ENCODE assay signal across 8 cellular contexts in genomic region chr16:1614226-1615102, GRCh38. TPM values are rescaled to one million over a fixed set of nuclear protein-coding genes. Genes with fewer than 3 reads are reported as not detected.
DNase-seq lines count a peak whose midpoint lies in the region; ATAC-seq and TF ChIP-seq lines count a peak whose summit lies in the region.

No MANE protein-coding gene starts in this region.

- H3F3A ChIP-seq in neural cell (ENCODE audit: insufficient read depth, low read length, poor library complexity, severe bottlenecking) = no peaks in the 10 kb centered on the region

- H3K4me3 Mint-ChIP-seq in activated CD4-positive, alpha-beta T cell treated with anti-CD3 and anti-CD28 coated beads, Interleukin-2, amount 10 ng/mL, durations not matched to agents 7 days and 5 days = peak overlapping the region; percentile 79

- intact Hi-C loops in esophagus squamous epithelium (cut with DNase I) = loop anchor here (10.0 kb wide), 1 partner anchor 100 kb away; no protein-coding TSS in a partner anchor

- H3K4me3 ChIP-seq in AG09309 (ENCODE audit: control insufficient read depth, low read depth, low read length) = peak overlapping the region; percentile 94
- peak overlapping the region; percentile 58 for H3K4me3 ChIP-seq in HAP-1
- H3K4me3 ChIP-seq in esophagus squamous epithelium = peak overlapping the region; percentile 79 to 98 (median 98)
- peak overlapping the region; percentile 75 for H3K4me3 ChIP-seq in neural cell (ENCODE audit: low read length)

- H3K27ac Mint-ChIP-seq in activated CD4-positive, alpha-beta T cell treated with anti-CD3 and anti-CD28 coated beads, Interleukin-2, amount 10 ng/mL, durations not matched to agents 7 days and 5 days = peak overlapping the region; percentile 75

- no peak for TF ChIP-seq RAD21 in neural cell (conservative IDR thresholded peaks at IDR 0.05)

- no peaks in the 10 kb centered on the region for H3K9me3 Mint-ChIP-seq in activated CD4-positive, alpha-beta T cell treated with anti-CD3 and anti-CD28 coated beads, Interleukin-2, amount 10 ng/mL, durations not matched to agents 7 days and 5 days

- in situ Hi-C loops in HAP-1 (cut with MboI; ENCODE audit: low sequenced_read_pairs) = no loop called here

- POLR2A ChIA-PET in activated CD4-positive, alpha-beta T cell treated with anti-CD3 and anti-CD28 coated beads, Interleukin-2, amount 10 ng/mL, durations not matched to agents 7 days and 5 days (lab: Charles Lee) = interaction anchor here (0.6 kb wide), 1 partner anchor 106 kb away, joined by 3 read pairs; no protein-coding TSS in a partner anchor

- H2AFZ ChIP-seq in neural cell (ENCODE audit: low read depth, low read length) = no peak overlapping the region

- TF ChIP-seq EP300 in neural cell (conservative IDR thresholded peaks at IDR 0.05; ENCODE audit: poor library complexity, severe bottlenecking) = no peak

- H3K4me1 Mint-ChIP-seq in activated CD4-positive, alpha-beta T cell treated with anti-CD3 and anti-CD28 coated beads, Interleukin-2, amount 10 ng/mL, durations not matched to agents 7 days and 5 days = peaks cover 40% of the 10 kb centered on the region

- peak overlapping the region; percentile 79 for H3K9ac ChIP-seq in neural cell (ENCODE audit: low read length)

- no peak for DNase-seq in AG09309 (ENCODE audit: low read depth)
- DNase-seq in HAP-1 (ENCODE audit: low spot score in 2 of 2) = peak in 1 of 2 experiments; percentile 46
- peak; percentile 16 for DNase-seq in activated CD4-positive, alpha-beta T cell treated with anti-CD3 and anti-CD28 coated beads, Interleukin-2, amount 10 ng/mL, durations not matched to agents 7 days and 5 days
- DNase-seq in esophagus squamous epithelium (lab: John Stamatoyannopoulos, UW) = no peak
- no peak for DNase-seq in left lobe of liver (ENCODE audit: low spot score)

- H3K27me3 ChIP-seq in HAP-1 (ENCODE audit: low read depth) (no peaks in the 10 kb centered on the region), esophagus squamous epithelium (no peaks in the 10 kb centered on the region), neural cell (ENCODE audit: insufficient read depth, low read depth, low read length) (no peaks in the 10 kb centered on the region)

- WGBS in esophagus squamous epithelium, 2 donors = 0 to 10% methylated on average over 2 to 4 of the region's 114 CpGs

- H3K9me2 ChIP-seq in neural cell (ENCODE audit: insufficient read depth, low read length) = no peaks in the 10 kb centered on the region

- TF ChIP-seq POLR2A in esophagus squamous epithelium (IDR thresholded peaks at IDR 0.05) = no peak

- H3K4me1 ChIP-seq in HAP-1 (peaks cover 10% of the 10 kb centered on the region), esophagus squamous epithelium (peaks cover 29 to 55% (median 41%) of the 10 kb centered on the region in 3 donors)

- peak overlapping the region; percentile 83 for H3K4me2 ChIP-seq in neural cell (ENCODE audit: low read length)

- H3K36me3 Mint-ChIP-seq in activated CD4-positive, alpha-beta T cell treated with anti-CD3 and anti-CD28 coated beads, Interleukin-2, amount 10 ng/mL, durations not matched to agents 7 days and 5 days (ENCODE audit: low read depth) = peaks cover 28% of the 10 kb centered on the region

- H3K36me3 ChIP-seq in HAP-1 (replicated peaks) (peaks cover 29% of the 10 kb centered on the region), esophagus squamous epithelium (peaks cover 0 to 38% (median under 1%) of the 10 kb centered on the region in 3 donors), neural cell (ENCODE audit: insufficient read depth, low read length) (no peaks in the 10 kb centered on the region)

- H3K79me2 ChIP-seq in neural cell (replicated peaks; ENCODE audit: insufficient read depth, low read length) = peaks cover 61% of the 10 kb centered on the region

- no peaks in the 10 kb centered on the region for H3K27me3 Mint-ChIP-seq in activated CD4-positive, alpha-beta T cell treated with anti-CD3 and anti-CD28 coated beads, Interleukin-2, amount 10 ng/mL, durations not matched to agents 7 days and 5 days

- H3K9me3 ChIP-seq in HAP-1 (peaks cover 3% of the 10 kb centered on the region; the same call in 1 of the 2 replicates), esophagus squamous epithelium (no peaks in the 10 kb centered on the region), neural cell (ENCODE audit: low read length) (no peaks in the 10 kb centered on the region)

- CTCF ChIA-PET in activated CD4-positive, alpha-beta T cell treated with anti-CD3 and anti-CD28 coated beads, Interleukin-2, amount 10 ng/mL, durations not matched to agents 7 days and 5 days (lab: Charles Lee) = interaction anchor here (0.7 to 1.5 kb wide), 2 partner anchors 10 to 92 kb away, joined by 3 read pairs; partner anchors contain the start of gene MAPK8IP3

- H3K27ac ChIP-seq in esophagus squamous epithelium = peak overlapping the region; percentile 79 to 92 (median 84)
- no peak overlapping the region for H3K27ac ChIP-seq in neural cell (ENCODE audit: low read length)

- ATAC-seq in left lobe of liver (no peak), GM19452 (IDR thresholded peaks at IDR 0.05; ENCODE audit: unreplicated experiment) (no peak), HG02759 (IDR thresholded peaks at IDR 0.05; ENCODE audit: unreplicated experiment) (no peak)

- H4K20me1 ChIP-seq in neural cell (ENCODE audit: insufficient read depth) = no peaks in the 10 kb centered on the region

- TF ChIP-seq CTCF in AG09309 (IDR thresholded peaks at IDR 0.05; ENCODE audit: control insufficient read depth, insufficient read depth, low read depth, low read length, missing control alignments) (no peak), esophagus squamous epithelium (IDR thresholded peaks at IDR 0.05) (no peak), neural cell (IDR thresholded peaks at IDR 0.05; ENCODE audit: poor library complexity, severe bottlenecking) (no peak)

TF ChIP-seq in neural cell, 6 proteins besides CTCF, POLR2A, EP300 and RAD21:
- TF ChIP-seq TAF1 (IDR thresholded peaks at IDR 0.05; ENCODE audit: low read depth) (peak; percentile 37), EZH2 (IDR thresholded peaks at IDR 0.05; ENCODE audit: borderline replicate concordance, insufficient read depth, low read length, poor library complexity, severe bottlenecking) (no peak), MXI1 (conservative IDR thresholded peaks at IDR 0.05; ENCODE audit: poor library complexity, severe bottlenecking) (peak; percentile 7), REST (IDR thresholded peaks at IDR 0.05; ENCODE audit: borderline replicate concordance) (no peak), SMC3 (conservative IDR thresholded peaks at IDR 0.05; ENCODE audit: poor library complexity) (no peak)

RNA-seq across cellular contexts. Expression of gene CRAMP1, which starts 2.3 kb away (rescaled TPM):
- 10 to 100 TPM; 25.6 to 27.4 TPM for total RNA-seq in activated CD4-positive, alpha-beta T cell treated with anti-CD3 and anti-CD28 coated beads, Interleukin-2, amount 10 ng/mL, durations not matched to agents 7 days and 5 days
- total RNA-seq in esophagus squamous epithelium (1 to 10 TPM; 5.2 to 9.9 (median 8.0) TPM), left lobe of liver (6.9 TPM)
- 11.1 and 11.9 TPM in 2 replicates for polyA plus RNA-seq in neural cell
- polyA minus RNA-seq in neural cell = 18.5 and 20.4 TPM in 2 replicates

RNA-seq across cellular contexts. Expression of gene IFT140, which starts 2.6 kb away (rescaled TPM):
- total RNA-seq in activated CD4-positive, alpha-beta T cell treated with anti-CD3 and anti-CD28 coated beads, Interleukin-2, amount 10 ng/mL, durations not matched to agents 7 days and 5 days = 1 to 10 TPM; 9.3 TPM
- total RNA-seq in esophagus squamous epithelium (10 to 100 TPM in 1 of 4 donors, 1 to 10 TPM in 3; 3.7 to 12.0 (median 6.8) TPM), left lobe of liver (5.8 TPM)
- 28.1 and 38.9 TPM in 2 replicates for polyA plus RNA-seq in neural cell
- 49.2 and 53.8 TPM in 2 replicates for polyA minus RNA-seq in neural cell
